ENCODE assay signal across 1 cellular context in the genomic region with DNA sequence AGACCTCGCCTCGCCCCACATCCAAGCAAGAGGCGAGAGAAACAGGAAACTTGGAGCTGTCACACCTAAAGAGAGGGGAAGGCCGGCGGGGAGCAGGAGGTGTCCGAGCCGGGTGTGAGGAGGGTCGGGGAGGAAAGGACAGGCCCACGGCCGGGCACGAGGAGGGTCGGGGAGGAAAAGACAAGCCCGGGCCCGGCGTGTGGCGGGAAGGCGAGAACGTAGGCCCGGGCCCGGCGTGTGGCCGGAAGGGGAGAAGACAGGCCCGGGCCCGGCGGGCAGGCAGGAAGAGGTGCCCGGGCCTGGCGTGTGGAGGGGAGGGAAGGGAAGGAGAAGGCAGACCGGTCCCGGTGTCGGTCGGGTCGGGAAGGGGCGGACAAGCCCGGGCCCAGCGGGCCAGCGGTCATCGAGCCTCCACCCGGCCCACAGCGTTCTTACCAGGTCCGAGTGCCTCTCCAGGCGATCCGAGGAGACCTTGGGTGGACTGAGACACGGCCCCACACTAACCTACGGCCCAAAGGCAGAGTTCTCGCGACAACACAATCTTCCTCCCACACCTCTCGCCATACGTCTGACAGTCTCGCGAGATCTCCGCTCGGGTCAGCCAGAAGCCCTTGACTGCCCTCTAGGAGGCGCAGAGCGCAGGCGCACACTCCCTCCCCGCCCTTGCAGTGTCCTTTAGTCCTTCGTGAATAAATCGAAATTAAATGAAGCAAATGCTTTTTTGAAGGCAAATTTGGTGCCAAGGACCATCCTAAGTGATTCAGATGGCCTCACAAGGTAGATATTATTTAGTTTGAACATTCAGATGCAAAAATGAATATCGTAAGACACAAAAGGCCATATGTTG.
A peak's percentile ranks its signal among the peaks of the same experiment; 100 is the strongest.
TF ChIP-seq lines count a peak whose summit lies in the region.

Gene NCOA4, minus strand, starts transcription at position 533 of the 847 bp plus-strand sequence. CDS start 13,943 bp downstream, outside the sequence.

TF ChIP-seq in K562, 482 proteins besides CTCF, POLR2A, EP300 and RAD21 (continued from another document and continues in another):
- TF ChIP-seq ATF7 (IDR thresholded peaks at IDR 0.05) (peak; percentile 49; the same call in 1 of the 2 replicates), ZNF561 (CRISPR knock-in tag; conservative IDR thresholded peaks at IDR 0.05) (no peak), COPS2 (conservative IDR thresholded peaks at IDR 0.05) (no peak), TBP (optimal IDR thresholded peaks at IDR 0.05; ENCODE audit: low read depth, low read length) (peak; percentile 95), ZNF408 (CRISPR knock-in tag; IDR thresholded peaks at IDR 0.05; ENCODE audit: low read depth) (no peak), ZFX (CRISPR knock-in tag; IDR thresholded peaks at IDR 0.05) (peak; percentile 99), ZNF75A (CRISPR knock-in tag; IDR thresholded peaks at IDR 0.05) (0 out of 2 replicates have a peak, but pooled peaks have one; percentile 55), CBFA2T2 (conservative IDR thresholded peaks at IDR 0.05) (no peak), FOXA1 (IDR thresholded peaks at IDR 0.05; ENCODE audit: borderline replicate concordance) (no peak), GTF2A2 (tag; IDR thresholded peaks at IDR 0.05) (no peak), HBP1 (CRISPR knock-in tag; IDR thresholded peaks at IDR 0.05) (peak; percentile 61; the same call in 1 of the 2 replicates), KAT2B (IDR thresholded peaks at IDR 0.05; ENCODE audit: low read depth, low read length) (no peak), NONO (IDR thresholded peaks at IDR 0.05; ENCODE audit: low read depth in 2 of 2, low read length in 1 of 2) (peak in 1 of 2 experiments; percentile 49; a peak in 1 of 4 replicates), POLR3A (IDR thresholded peaks at IDR 0.05; ENCODE audit: borderline replicate concordance, extremely low read depth, insufficient read depth, insufficient read length) (no peak), PTRF (tag; IDR thresholded peaks at IDR 0.05) (no peak), NBN (IDR thresholded peaks at IDR 0.05; ENCODE audit: low read depth) (0 out of 2 replicates have a peak, but pooled peaks have one; percentile 29), CBX3 (IDR thresholded peaks at IDR 0.05; ENCODE audit: borderline replicate concordance in 1 of 2, low read length in 2 of 2) (peak in 1 of 2 experiments; percentile 39; a peak in 1 of 3 replicates), ATF1 (CRISPR knock-in tag; IDR thresholded peaks at IDR 0.05) (no peak), ATF1 (tag; IDR thresholded peaks at IDR 0.05) (peak; percentile 73), CCAR2 (IDR thresholded peaks at IDR 0.05; ENCODE audit: low read depth, low read length) (no peak), ZNF592 (IDR thresholded peaks at IDR 0.05) (peak; percentile 92), ZNF695 (CRISPR knock-in tag; IDR thresholded peaks at IDR 0.05) (no peak), LARP7 (IDR thresholded peaks at IDR 0.05) (peak; percentile 63; the same call in 1 of the 2 replicates), POLR2H (tag; IDR thresholded peaks at IDR 0.05; ENCODE audit: low read depth) (peak; percentile 87), L3MBTL2 (IDR thresholded peaks at IDR 0.05) (peak; percentile 92), PCBP2 (IDR thresholded peaks at IDR 0.05; ENCODE audit: low read depth, low read length, poor library complexity, severe bottlenecking) (no peak), PTTG1 (tag; IDR thresholded peaks at IDR 0.05; ENCODE audit: low read depth) (no peak), E2F3 (CRISPR knock-in tag; IDR thresholded peaks at IDR 0.05) (no peak; the same call in 1 of the 2 replicates), SMAD4 (CRISPR knock-in tag; conservative IDR thresholded peaks at IDR 0.05) (peak; percentile 65; the same call in 1 of the 2 replicates), CEBPZ (IDR thresholded peaks at IDR 0.05; ENCODE audit: borderline replicate concordance, low read depth, low read length) (no peak)
- TF ChIP-seq, protein P1, sequence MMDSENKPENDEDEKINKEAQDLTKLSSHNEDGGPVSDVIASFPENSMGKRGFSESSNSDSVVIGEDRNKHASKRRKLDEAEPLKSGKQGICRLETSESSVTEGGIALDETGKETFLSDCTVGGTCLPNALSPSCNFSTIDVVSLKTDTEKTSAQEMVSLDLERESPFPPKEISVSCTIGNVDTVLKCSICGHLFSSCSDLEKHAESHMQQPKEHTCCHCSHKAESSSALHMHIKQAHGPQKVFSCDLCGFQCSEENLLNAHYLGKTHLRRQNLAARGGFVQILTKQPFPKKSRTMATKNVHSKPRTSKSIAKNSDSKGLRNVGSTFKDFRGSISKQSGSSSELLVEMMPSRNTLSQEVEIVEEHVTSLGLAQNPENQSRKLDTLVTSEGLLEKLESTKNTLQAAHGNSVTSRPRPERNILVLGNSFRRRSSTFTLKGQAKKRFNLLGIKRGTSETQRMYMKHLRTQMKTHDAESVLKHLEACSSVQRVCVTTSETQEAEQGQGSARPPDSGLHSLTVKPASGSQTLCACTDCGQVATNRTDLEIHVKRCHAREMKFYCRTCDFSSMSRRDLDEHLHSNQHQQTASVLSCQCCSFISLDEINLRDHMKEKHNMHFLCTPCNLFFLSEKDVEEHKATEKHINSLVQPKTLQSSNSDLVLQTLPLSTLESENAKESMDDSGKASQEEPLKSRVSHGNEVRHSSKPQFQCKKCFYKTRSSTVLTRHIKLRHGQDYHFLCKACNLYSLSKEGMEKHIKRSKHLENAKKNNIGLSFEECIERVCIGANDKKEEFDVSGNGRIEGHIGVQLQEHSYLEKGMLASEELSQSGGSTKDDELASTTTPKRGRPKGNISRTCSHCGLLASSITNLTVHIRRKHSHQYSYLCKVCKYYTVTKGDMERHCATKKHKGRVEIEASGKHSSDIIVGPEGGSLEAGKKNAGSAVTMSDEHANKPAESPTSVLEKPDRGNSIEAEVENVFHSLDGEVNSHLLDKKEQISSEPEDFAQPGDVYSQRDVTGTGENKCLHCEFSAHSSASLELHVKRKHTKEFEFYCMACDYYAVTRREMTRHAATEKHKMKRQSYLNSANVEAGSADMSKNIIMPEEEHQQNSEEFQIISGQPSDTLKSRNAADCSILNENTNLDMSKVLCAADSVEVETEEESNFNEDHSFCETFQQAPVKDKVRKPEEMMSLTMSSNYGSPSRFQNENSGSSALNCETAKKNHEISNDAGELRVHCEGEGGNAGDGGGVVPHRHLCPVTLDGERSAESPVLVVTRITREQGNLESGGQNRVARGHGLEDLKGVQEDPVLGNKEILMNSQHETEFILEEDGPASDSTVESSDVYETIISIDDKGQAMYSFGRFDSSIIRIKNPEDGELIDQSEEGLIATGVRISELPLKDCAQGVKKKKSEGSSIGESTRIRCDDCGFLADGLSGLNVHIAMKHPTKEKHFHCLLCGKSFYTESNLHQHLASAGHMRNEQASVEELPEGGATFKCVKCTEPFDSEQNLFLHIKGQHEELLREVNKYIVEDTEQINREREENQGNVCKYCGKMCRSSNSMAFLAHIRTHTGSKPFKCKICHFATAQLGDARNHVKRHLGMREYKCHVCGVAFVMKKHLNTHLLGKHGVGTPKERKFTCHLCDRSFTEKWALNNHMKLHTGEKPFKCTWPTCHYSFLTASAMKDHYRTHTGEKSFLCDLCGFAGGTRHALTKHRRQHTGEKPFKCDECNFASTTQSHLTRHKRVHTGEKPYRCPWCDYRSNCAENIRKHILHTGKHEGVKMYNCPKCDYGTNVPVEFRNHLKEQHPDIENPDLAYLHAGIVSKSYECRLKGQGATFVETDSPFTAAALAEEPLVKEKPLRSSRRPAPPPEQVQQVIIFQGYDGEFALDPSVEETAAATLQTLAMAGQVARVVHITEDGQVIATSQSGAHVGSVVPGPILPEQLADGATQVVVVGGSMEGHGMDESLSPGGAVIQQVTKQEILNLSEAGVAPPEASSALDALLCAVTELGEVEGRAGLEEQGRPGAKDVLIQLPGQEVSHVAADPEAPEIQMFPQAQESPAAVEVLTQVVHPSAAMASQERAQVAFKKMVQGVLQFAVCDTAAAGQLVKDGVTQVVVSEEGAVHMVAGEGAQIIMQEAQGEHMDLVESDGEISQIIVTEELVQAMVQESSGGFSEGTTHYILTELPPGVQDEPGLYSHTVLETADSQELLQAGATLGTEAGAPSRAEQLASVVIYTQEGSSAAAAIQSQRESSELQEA (IDR thresholded peaks at IDR 0.05; ENCODE audit: low read depth), result no peak
- TF ChIP-seq, protein P2, sequence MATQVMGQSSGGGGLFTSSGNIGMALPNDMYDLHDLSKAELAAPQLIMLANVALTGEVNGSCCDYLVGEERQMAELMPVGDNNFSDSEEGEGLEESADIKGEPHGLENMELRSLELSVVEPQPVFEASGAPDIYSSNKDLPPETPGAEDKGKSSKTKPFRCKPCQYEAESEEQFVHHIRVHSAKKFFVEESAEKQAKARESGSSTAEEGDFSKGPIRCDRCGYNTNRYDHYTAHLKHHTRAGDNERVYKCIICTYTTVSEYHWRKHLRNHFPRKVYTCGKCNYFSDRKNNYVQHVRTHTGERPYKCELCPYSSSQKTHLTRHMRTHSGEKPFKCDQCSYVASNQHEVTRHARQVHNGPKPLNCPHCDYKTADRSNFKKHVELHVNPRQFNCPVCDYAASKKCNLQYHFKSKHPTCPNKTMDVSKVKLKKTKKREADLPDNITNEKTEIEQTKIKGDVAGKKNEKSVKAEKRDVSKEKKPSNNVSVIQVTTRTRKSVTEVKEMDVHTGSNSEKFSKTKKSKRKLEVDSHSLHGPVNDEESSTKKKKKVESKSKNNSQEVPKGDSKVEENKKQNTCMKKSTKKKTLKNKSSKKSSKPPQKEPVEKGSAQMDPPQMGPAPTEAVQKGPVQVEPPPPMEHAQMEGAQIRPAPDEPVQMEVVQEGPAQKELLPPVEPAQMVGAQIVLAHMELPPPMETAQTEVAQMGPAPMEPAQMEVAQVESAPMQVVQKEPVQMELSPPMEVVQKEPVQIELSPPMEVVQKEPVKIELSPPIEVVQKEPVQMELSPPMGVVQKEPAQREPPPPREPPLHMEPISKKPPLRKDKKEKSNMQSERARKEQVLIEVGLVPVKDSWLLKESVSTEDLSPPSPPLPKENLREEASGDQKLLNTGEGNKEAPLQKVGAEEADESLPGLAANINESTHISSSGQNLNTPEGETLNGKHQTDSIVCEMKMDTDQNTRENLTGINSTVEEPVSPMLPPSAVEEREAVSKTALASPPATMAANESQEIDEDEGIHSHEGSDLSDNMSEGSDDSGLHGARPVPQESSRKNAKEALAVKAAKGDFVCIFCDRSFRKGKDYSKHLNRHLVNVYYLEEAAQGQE (CRISPR knock-in tag; IDR thresholded peaks at IDR 0.05; ENCODE audit: low read depth), result 0 out of 2 replicates have a peak, but pooled peaks have one; percentile 25
